In the genomic region with DNA sequence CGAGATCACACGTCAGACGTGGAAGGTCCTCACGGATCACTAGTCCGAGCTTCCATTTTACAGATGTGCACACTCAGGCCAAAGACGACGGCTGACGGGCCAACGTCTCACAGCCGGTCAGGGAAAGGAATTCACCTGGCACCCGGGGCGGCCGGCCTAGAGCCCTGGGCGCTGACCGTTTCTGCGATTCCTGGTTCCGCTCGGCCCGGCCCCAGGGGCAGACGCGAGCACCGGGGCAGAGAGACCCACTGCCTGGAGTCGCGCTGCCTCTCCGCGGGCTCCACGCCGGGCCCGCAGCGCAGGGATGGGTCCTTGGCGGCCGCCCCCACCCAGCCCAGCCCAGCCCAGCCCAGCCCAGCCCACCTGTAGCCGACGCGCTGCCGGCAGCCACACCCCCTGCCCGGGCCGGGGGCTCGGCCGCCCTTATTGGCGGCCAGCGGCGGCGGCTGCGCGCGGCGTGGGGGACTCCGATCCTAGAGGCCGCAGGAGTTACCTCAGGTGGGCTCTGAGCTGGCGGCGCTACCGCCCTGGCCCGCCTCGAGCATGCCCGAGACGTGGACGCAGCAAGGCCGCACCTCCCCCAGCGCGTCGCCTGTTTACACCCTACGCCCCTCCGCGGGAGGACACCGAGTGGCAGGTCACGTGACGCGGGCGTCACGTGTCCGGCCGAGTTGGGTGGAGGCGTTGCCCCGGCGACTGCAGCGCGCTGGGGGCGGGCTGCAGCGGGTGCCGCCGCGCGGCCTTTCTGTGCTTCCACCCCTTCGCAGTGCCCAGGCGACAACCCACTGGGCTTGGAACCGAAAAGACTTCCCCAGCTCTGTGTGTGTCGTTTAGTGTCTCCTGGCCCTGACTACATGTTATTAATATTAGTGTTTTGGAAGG, we compare ENCODE assay signal across 1 cellular context.
TF ChIP-seq lines count a peak whose summit lies in the region.

No MANE protein-coding gene starts in this region.

TF ChIP-seq in K562, 482 proteins besides CTCF, POLR2A, EP300 and RAD21 (continued from another document and continues in another):
- TF ChIP-seq, protein P1, sequence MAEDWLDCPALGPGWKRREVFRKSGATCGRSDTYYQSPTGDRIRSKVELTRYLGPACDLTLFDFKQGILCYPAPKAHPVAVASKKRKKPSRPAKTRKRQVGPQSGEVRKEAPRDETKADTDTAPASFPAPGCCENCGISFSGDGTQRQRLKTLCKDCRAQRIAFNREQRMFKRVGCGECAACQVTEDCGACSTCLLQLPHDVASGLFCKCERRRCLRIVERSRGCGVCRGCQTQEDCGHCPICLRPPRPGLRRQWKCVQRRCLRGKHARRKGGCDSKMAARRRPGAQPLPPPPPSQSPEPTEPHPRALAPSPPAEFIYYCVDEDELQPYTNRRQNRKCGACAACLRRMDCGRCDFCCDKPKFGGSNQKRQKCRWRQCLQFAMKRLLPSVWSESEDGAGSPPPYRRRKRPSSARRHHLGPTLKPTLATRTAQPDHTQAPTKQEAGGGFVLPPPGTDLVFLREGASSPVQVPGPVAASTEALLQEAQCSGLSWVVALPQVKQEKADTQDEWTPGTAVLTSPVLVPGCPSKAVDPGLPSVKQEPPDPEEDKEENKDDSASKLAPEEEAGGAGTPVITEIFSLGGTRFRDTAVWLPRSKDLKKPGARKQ (CRISPR knock-in tag; IDR thresholded peaks at IDR 0.05) = no peak
- TF ChIP-seq, protein P2, sequence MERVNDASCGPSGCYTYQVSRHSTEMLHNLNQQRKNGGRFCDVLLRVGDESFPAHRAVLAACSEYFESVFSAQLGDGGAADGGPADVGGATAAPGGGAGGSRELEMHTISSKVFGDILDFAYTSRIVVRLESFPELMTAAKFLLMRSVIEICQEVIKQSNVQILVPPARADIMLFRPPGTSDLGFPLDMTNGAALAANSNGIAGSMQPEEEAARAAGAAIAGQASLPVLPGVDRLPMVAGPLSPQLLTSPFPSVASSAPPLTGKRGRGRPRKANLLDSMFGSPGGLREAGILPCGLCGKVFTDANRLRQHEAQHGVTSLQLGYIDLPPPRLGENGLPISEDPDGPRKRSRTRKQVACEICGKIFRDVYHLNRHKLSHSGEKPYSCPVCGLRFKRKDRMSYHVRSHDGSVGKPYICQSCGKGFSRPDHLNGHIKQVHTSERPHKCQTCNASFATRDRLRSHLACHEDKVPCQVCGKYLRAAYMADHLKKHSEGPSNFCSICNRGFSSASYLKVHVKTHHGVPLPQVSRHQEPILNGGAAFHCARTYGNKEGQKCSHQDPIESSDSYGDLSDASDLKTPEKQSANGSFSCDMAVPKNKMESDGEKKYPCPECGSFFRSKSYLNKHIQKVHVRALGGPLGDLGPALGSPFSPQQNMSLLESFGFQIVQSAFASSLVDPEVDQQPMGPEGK (CRISPR knock-in tag; IDR thresholded peaks at IDR 0.05; ENCODE audit: borderline replicate concordance) = no peak
- TF ChIP-seq GTF2E2 (tag; IDR thresholded peaks at IDR 0.05) (0 out of 2 replicates have a peak, but pooled peaks have one; percentile 19), OTX1 (CRISPR knock-in tag; IDR thresholded peaks at IDR 0.05) (no peak), ZBED1 (IDR thresholded peaks at IDR 0.05) (no peak), KAT8 (IDR thresholded peaks at IDR 0.05; ENCODE audit: low read depth) (no peak), SETDB1 (IDR thresholded peaks at IDR 0.05; ENCODE audit: low read length) (no peak), CCNT2 (IDR thresholded peaks at IDR 0.05; ENCODE audit: borderline replicate concordance, extremely low read depth, insufficient read length, low read depth, low read length) (peak; percentile 93), ZKSCAN3 (CRISPR knock-in tag; IDR thresholded peaks at IDR 0.05) (0 out of 2 replicates have a peak, but pooled peaks have one; percentile 28), POLR2H (tag; IDR thresholded peaks at IDR 0.05; ENCODE audit: low read depth) (no peak), CREM (IDR thresholded peaks at IDR 0.05; ENCODE audit: low read depth) (peak; percentile 93), MCM5 (IDR thresholded peaks at IDR 0.05; ENCODE audit: low read depth) (no peak), XRCC4 (IDR thresholded peaks at IDR 0.05; ENCODE audit: extremely low read depth, insufficient read depth, insufficient read length) (no peak), RBM39 (optimal IDR thresholded peaks at IDR 0.05; ENCODE audit: low read depth, low read length) (no peak), CEBPG (CRISPR knock-in tag; IDR thresholded peaks at IDR 0.05) (0 out of 2 replicates have a peak, but pooled peaks have one; percentile 31), CEBPG (tag; conservative IDR thresholded peaks at IDR 0.05 in 1 of 2, IDR thresholded peaks at IDR 0.05 in 1 of 2) (no peak), NFIC (IDR thresholded peaks at IDR 0.05) (peak; percentile 32; the same call in 1 of the 2 replicates), KHSRP (IDR thresholded peaks at IDR 0.05) (no peak), MTA2 (IDR thresholded peaks at IDR 0.05; ENCODE audit: low read depth) (no peak)
- TF ChIP-seq, protein P3, sequence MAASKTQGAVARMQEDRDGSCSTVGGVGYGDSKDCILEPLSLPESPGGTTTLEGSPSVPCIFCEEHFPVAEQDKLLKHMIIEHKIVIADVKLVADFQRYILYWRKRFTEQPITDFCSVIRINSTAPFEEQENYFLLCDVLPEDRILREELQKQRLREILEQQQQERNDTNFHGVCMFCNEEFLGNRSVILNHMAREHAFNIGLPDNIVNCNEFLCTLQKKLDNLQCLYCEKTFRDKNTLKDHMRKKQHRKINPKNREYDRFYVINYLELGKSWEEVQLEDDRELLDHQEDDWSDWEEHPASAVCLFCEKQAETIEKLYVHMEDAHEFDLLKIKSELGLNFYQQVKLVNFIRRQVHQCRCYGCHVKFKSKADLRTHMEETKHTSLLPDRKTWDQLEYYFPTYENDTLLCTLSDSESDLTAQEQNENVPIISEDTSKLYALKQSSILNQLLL (CRISPR knock-in tag; IDR thresholded peaks at IDR 0.05; ENCODE audit: borderline replicate concordance) = no peak
- TF ChIP-seq, protein P4, sequence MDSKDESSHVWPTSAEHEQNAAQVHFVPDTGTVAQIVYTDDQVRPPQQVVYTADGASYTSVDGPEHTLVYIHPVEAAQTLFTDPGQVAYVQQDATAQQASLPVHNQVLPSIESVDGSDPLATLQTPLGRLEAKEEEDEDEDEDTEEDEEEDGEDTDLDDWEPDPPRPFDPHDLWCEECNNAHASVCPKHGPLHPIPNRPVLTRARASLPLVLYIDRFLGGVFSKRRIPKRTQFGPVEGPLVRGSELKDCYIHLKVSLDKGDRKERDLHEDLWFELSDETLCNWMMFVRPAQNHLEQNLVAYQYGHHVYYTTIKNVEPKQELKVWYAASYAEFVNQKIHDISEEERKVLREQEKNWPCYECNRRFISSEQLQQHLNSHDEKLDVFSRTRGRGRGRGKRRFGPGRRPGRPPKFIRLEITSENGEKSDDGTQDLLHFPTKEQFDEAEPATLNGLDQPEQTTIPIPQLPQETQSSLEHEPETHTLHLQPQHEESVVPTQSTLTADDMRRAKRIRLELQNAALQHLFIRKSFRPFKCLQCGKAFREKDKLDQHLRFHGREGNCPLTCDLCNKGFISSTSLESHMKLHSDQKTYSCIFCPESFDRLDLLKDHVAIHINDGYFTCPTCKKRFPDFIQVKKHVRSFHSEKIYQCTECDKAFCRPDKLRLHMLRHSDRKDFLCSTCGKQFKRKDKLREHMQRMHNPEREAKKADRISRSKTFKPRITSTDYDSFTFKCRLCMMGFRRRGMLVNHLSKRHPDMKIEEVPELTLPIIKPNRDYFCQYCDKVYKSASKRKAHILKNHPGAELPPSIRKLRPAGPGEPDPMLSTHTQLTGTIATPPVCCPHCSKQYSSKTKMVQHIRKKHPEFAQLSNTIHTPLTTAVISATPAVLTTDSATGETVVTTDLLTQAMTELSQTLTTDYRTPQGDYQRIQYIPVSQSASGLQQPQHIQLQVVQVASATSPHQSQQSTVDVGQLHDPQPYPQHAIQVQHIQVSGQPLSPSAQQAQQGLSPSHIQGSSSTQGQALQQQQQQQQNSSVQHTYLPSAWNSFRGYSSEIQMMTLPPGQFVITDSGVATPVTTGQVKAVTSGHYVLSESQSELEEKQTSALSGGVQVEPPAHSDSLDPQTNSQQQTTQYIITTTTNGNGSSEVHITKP (IDR thresholded peaks at IDR 0.05; ENCODE audit: partially characterized antibody) = peak; percentile 31
- TF ChIP-seq, protein P5, sequence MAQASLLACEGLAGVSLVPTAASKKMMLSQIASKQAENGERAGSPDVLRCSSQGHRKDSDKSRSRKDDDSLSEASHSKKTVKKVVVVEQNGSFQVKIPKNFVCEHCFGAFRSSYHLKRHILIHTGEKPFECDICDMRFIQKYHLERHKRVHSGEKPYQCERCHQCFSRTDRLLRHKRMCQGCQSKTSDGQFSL (CRISPR knock-in tag; IDR thresholded peaks at IDR 0.05) = peak; percentile 80
- TF ChIP-seq, protein P5 (tag; IDR thresholded peaks at IDR 0.05) = peak in 1 of 2 experiments; percentile 58; a peak in 1 of 4 replicates
- TF ChIP-seq, protein P6, sequence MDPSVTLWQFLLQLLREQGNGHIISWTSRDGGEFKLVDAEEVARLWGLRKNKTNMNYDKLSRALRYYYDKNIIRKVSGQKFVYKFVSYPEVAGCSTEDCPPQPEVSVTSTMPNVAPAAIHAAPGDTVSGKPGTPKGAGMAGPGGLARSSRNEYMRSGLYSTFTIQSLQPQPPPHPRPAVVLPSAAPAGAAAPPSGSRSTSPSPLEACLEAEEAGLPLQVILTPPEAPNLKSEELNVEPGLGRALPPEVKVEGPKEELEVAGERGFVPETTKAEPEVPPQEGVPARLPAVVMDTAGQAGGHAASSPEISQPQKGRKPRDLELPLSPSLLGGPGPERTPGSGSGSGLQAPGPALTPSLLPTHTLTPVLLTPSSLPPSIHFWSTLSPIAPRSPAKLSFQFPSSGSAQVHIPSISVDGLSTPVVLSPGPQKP (CRISPR knock-in tag; IDR thresholded peaks at IDR 0.05) = no peak
- TF ChIP-seq, protein P7, sequence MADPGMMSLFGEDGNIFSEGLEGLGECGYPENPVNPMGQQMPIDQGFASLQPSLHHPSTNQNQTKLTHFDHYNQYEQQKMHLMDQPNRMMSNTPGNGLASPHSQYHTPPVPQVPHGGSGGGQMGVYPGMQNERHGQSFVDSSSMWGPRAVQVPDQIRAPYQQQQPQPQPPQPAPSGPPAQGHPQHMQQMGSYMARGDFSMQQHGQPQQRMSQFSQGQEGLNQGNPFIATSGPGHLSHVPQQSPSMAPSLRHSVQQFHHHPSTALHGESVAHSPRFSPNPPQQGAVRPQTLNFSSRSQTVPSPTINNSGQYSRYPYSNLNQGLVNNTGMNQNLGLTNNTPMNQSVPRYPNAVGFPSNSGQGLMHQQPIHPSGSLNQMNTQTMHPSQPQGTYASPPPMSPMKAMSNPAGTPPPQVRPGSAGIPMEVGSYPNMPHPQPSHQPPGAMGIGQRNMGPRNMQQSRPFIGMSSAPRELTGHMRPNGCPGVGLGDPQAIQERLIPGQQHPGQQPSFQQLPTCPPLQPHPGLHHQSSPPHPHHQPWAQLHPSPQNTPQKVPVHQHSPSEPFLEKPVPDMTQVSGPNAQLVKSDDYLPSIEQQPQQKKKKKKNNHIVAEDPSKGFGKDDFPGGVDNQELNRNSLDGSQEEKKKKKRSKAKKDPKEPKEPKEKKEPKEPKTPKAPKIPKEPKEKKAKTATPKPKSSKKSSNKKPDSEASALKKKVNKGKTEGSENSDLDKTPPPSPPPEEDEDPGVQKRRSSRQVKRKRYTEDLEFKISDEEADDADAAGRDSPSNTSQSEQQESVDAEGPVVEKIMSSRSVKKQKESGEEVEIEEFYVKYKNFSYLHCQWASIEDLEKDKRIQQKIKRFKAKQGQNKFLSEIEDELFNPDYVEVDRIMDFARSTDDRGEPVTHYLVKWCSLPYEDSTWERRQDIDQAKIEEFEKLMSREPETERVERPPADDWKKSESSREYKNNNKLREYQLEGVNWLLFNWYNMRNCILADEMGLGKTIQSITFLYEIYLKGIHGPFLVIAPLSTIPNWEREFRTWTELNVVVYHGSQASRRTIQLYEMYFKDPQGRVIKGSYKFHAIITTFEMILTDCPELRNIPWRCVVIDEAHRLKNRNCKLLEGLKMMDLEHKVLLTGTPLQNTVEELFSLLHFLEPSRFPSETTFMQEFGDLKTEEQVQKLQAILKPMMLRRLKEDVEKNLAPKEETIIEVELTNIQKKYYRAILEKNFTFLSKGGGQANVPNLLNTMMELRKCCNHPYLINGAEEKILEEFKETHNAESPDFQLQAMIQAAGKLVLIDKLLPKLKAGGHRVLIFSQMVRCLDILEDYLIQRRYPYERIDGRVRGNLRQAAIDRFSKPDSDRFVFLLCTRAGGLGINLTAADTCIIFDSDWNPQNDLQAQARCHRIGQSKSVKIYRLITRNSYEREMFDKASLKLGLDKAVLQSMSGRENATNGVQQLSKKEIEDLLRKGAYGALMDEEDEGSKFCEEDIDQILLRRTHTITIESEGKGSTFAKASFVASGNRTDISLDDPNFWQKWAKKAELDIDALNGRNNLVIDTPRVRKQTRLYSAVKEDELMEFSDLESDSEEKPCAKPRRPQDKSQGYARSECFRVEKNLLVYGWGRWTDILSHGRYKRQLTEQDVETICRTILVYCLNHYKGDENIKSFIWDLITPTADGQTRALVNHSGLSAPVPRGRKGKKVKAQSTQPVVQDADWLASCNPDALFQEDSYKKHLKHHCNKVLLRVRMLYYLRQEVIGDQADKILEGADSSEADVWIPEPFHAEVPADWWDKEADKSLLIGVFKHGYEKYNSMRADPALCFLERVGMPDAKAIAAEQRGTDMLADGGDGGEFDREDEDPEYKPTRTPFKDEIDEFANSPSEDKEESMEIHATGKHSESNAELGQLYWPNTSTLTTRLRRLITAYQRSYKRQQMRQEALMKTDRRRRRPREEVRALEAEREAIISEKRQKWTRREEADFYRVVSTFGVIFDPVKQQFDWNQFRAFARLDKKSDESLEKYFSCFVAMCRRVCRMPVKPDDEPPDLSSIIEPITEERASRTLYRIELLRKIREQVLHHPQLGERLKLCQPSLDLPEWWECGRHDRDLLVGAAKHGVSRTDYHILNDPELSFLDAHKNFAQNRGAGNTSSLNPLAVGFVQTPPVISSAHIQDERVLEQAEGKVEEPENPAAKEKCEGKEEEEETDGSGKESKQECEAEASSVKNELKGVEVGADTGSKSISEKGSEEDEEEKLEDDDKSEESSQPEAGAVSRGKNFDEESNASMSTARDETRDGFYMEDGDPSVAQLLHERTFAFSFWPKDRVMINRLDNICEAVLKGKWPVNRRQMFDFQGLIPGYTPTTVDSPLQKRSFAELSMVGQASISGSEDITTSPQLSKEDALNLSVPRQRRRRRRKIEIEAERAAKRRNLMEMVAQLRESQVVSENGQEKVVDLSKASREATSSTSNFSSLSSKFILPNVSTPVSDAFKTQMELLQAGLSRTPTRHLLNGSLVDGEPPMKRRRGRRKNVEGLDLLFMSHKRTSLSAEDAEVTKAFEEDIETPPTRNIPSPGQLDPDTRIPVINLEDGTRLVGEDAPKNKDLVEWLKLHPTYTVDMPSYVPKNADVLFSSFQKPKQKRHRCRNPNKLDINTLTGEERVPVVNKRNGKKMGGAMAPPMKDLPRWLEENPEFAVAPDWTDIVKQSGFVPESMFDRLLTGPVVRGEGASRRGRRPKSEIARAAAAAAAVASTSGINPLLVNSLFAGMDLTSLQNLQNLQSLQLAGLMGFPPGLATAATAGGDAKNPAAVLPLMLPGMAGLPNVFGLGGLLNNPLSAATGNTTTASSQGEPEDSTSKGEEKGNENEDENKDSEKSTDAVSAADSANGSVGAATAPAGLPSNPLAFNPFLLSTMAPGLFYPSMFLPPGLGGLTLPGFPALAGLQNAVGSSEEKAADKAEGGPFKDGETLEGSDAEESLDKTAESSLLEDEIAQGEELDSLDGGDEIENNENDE (IDR thresholded peaks at IDR 0.05; ENCODE audit: low read depth, low read length) = no peak
